ENCODE assay signal across 1 cellular context in genomic region chr21:29024474-29025327, GRCh38.
TF ChIP-seq lines count a peak whose summit lies in the region.

TSS of gene USP16 (plus strand) at chr21:29024668. CDS start at chr21:29027914, 3,246 bp downstream.

TF ChIP-seq in HepG2, 621 proteins besides CTCF, POLR2A, EP300 and RAD21 (continued from another document and continues in another):
- TF ChIP-seq ETV6 (CRISPR knock-in tag; conservative IDR thresholded peaks at IDR 0.05) (no peak; the same call in 1 of the 2 replicates), YEATS2 (CRISPR knock-in tag; IDR thresholded peaks at IDR 0.05; ENCODE audit: borderline replicate concordance) (peak; percentile 86; the same call in 1 of the 2 replicates), ZMYM2 (CRISPR knock-in tag; IDR thresholded peaks at IDR 0.05) (peak; percentile 52; the same call in 1 of the 2 replicates), MLLT10 (CRISPR knock-in tag; IDR thresholded peaks at IDR 0.05) (no peak), ZNF674 (CRISPR knock-in tag; IDR thresholded peaks at IDR 0.05; ENCODE audit: low read depth) (no peak), ATF5 (CRISPR knock-in tag; IDR thresholded peaks at IDR 0.05; ENCODE audit: low read depth) (no peak), KLF13 (CRISPR knock-in tag; IDR thresholded peaks at IDR 0.05) (no peak), ZNF549 (CRISPR knock-in tag; IDR thresholded peaks at IDR 0.05) (no peak), DBP (CRISPR knock-in tag; IDR thresholded peaks at IDR 0.05; ENCODE audit: not compliant biosample characterization) (no peak), MATR3 (CRISPR knock-in tag; IDR thresholded peaks at IDR 0.05) (no peak), MED1 (CRISPR knock-in tag; IDR thresholded peaks at IDR 0.05) (peak; percentile 80), ZNF782 (CRISPR knock-in tag; IDR thresholded peaks at IDR 0.05; ENCODE audit: borderline replicate concordance) (no peak; the same call in 1 of the 2 replicates), NAIF1 (CRISPR knock-in tag; IDR thresholded peaks at IDR 0.05; ENCODE audit: borderline replicate concordance) (0 out of 2 replicates have a peak, but pooled peaks have one; percentile 18), RNF219 (CRISPR knock-in tag; IDR thresholded peaks at IDR 0.05) (no peak), IKZF4 (CRISPR knock-in tag; IDR thresholded peaks at IDR 0.05; ENCODE audit: borderline replicate concordance, low read depth, not compliant biosample characterization) (no peak), ZNF841 (CRISPR knock-in tag; IDR thresholded peaks at IDR 0.05; ENCODE audit: borderline replicate concordance) (no peak), PCBP2 (optimal IDR thresholded peaks at IDR 0.05; ENCODE audit: low read depth, low read length, poor library complexity, severe bottlenecking) (no peak), SIN3B (IDR thresholded peaks at IDR 0.05; ENCODE audit: low read length) (peak; percentile 50; the same call in 1 of the 2 replicates), ZNF530 (CRISPR knock-in tag; IDR thresholded peaks at IDR 0.05; ENCODE audit: low read depth) (no peak; the same call in 1 of the 2 replicates), HMG20A (CRISPR knock-in tag; IDR thresholded peaks at IDR 0.05; ENCODE audit: borderline replicate concordance) (no peak; the same call in 1 of the 2 replicates), ZSCAN31 (CRISPR knock-in tag; IDR thresholded peaks at IDR 0.05; ENCODE audit: low read depth) (peak; percentile 74), MEIS2 (CRISPR knock-in tag; IDR thresholded peaks at IDR 0.05) (0 out of 2 replicates have a peak, but pooled peaks have one; percentile 53), HHEX (CRISPR knock-in tag; IDR thresholded peaks at IDR 0.05) (no peak), ZNF562 (CRISPR knock-in tag; IDR thresholded peaks at IDR 0.05; ENCODE audit: borderline replicate concordance) (no peak), ZNF326 (CRISPR knock-in tag; IDR thresholded peaks at IDR 0.05; ENCODE audit: borderline replicate concordance) (no peak), ZNF780A (CRISPR knock-in tag; IDR thresholded peaks at IDR 0.05) (no peak), HOXD1 (CRISPR knock-in tag; IDR thresholded peaks at IDR 0.05) (peak; percentile 76; the same call in 1 of the 2 replicates), TAF1 (CRISPR knock-in tag; IDR thresholded peaks at IDR 0.05) (peak; percentile 65), PHF5A (CRISPR knock-in tag; IDR thresholded peaks at IDR 0.05; ENCODE audit: low read depth, unreplicated experiment) (no peak), ELF1 (CRISPR knock-in tag; IDR thresholded peaks at IDR 0.05) (peak; percentile 81), ZNF580 (CRISPR knock-in tag; IDR thresholded peaks at IDR 0.05; ENCODE audit: borderline replicate concordance, low read depth) (no peak), CBFB (CRISPR knock-in tag; IDR thresholded peaks at IDR 0.05) (no peak), JUN (CRISPR knock-in tag; IDR thresholded peaks at IDR 0.05) (no peak), FOXK2 (IDR thresholded peaks at IDR 0.05) (no peak), ZNF781 (CRISPR knock-in tag; IDR thresholded peaks at IDR 0.05; ENCODE audit: borderline replicate concordance, not compliant biosample characterization) (peak; percentile 45), ZNF317 (CRISPR knock-in tag; IDR thresholded peaks at IDR 0.05) (no peak), SAP130 (CRISPR knock-in tag; IDR thresholded peaks at IDR 0.05; ENCODE audit: low read depth) (peak; percentile 88), ZFP36L2 (CRISPR knock-in tag; IDR thresholded peaks at IDR 0.05) (no peak), ZNF24 (IDR thresholded peaks at IDR 0.05) (no peak), USF2 (IDR thresholded peaks at IDR 0.05; ENCODE audit: low read depth, low read length) (no peak), USF2 (CRISPR knock-in tag; IDR thresholded peaks at IDR 0.05; ENCODE audit: borderline replicate concordance) (no peak), ZNF281 (CRISPR knock-in tag; IDR thresholded peaks at IDR 0.05; ENCODE audit: borderline replicate concordance) (peak; percentile 94), ZNF766 (CRISPR knock-in tag; IDR thresholded peaks at IDR 0.05; ENCODE audit: borderline replicate concordance) (0 out of 2 replicates have a peak, but pooled peaks have one; percentile 21), NCOA1 (CRISPR knock-in tag; IDR thresholded peaks at IDR 0.05) (no peak), HOXA7 (CRISPR knock-in tag; IDR thresholded peaks at IDR 0.05) (no peak), ZNF468 (CRISPR knock-in tag; IDR thresholded peaks at IDR 0.05) (no peak), NCOA5 (CRISPR knock-in tag; IDR thresholded peaks at IDR 0.05) (0 out of 2 replicates have a peak, but pooled peaks have one; percentile 26), BRF2 (CRISPR knock-in tag; IDR thresholded peaks at IDR 0.05) (0 out of 2 replicates have a peak, but pooled peaks have one; percentile 34), ZFP36L1 (CRISPR knock-in tag; IDR thresholded peaks at IDR 0.05) (no peak), TFDP1 (CRISPR knock-in tag; IDR thresholded peaks at IDR 0.05; ENCODE audit: borderline replicate concordance) (peak; percentile 37; the same call in 1 of the 2 replicates), TP53 (CRISPR knock-in tag; conservative IDR thresholded peaks at IDR 0.05) (0 out of 2 replicates have a peak, but pooled peaks have one; percentile 22), SRSF9 (IDR thresholded peaks at IDR 0.05; ENCODE audit: borderline replicate concordance, insufficient read depth, low read depth, low read length, poor library complexity, severe bottlenecking) (no peak), ZNF639 (CRISPR knock-in tag; conservative IDR thresholded peaks at IDR 0.05) (no peak; the same call in 1 of the 2 replicates), GRHL1 (CRISPR knock-in tag; conservative IDR thresholded peaks at IDR 0.05) (no peak), PRPF4 (IDR thresholded peaks at IDR 0.05; ENCODE audit: low read depth, low read length, poor library complexity, severe bottlenecking) (no peak), ZFP36 (IDR thresholded peaks at IDR 0.05; ENCODE audit: borderline replicate concordance, low read depth, low read length, partially characterized antibody) (no peak), ZNF224 (CRISPR knock-in tag; IDR thresholded peaks at IDR 0.05) (no peak; the same call in 1 of the 2 replicates), ZSCAN22 (CRISPR knock-in tag; IDR thresholded peaks at IDR 0.05) (no peak), ASH2L (IDR thresholded peaks at IDR 0.05; ENCODE audit: insufficient read length, low read depth, low read length) (peak; percentile 85)
